2 cellular contexts compared by ENCODE assay signal in genomic region chr2:208150094-208150493, GRCh38.
TF ChIP-seq lines count a peak whose summit lies in the region.

No MANE protein-coding gene starts in this region.

TF ChIP-seq in HepG2, 621 proteins besides CTCF, POLR2A, EP300 and RAD21:
- peak; percentile 77 to 83 for TF ChIP-seq MAFK (conservative IDR thresholded peaks at IDR 0.05 in 1 of 2, IDR thresholded peaks at IDR 0.05 in 1 of 2; ENCODE audit: low read length in 2 of 2)
- no peak for TF ChIP-seq SP1 (IDR thresholded peaks at IDR 0.05)
- no peak for TF ChIP-seq SP1 (CRISPR knock-in tag; IDR thresholded peaks at IDR 0.05)
- peak; percentile 78 for TF ChIP-seq MAFF (IDR thresholded peaks at IDR 0.05; ENCODE audit: low read depth, low read length)

TF ChIP-seq in K562, 482 proteins besides CTCF, POLR2A, EP300 and RAD21:
- TF ChIP-seq ZNF316 (IDR thresholded peaks at IDR 0.05) (peak; percentile 38; the same call in 1 of the 2 replicates), BCOR (IDR thresholded peaks at IDR 0.05) (no peak)
